8 cellular contexts compared by ENCODE assay signal in the genomic region with DNA sequence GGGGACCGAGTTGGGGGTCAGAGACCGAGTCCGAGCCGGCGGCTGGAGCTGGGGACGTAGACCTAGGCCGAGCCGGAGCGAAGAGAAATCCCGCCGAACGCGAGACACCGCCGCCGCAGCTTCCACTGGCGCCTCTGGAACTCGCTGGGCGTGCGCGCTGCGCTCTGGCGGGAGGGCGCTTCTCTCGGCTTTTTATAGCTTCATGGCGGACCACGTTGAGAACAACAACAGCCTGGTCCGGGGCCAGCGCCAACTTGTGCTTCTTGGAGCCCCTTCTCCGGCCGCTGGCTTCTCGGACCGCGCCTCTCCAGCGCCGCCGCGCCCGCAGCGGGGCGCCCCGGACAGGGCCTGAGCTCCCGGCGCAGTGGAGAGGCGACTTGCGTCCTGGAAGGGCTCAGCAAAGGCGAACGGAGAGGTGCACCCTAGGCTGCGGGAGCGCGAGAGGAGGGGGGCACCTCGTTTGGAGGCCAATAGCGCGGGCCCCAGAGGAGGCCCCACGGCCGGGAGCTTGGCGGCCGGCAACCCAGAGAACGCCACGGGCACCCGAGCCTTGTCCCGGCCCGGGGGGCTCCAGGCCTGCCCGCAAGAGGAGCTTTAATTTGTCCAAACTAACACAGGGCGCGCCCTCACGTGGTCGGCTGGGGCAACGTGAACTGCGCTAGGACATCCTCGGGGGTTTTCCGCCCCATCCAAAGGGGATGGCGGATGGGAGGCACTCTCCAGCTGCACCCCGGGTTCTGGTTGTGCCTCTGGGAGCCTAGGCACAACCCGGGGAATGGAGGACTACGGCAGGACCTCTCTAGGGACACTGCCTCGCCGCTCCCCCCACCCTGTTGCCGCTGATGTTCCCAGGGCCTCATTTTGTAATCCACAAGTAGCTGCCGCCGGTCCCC. TPM values are rescaled to one million over a fixed set of nuclear protein-coding genes. Genes with fewer than 3 reads are reported as not detected.
A peak's percentile ranks its signal among the peaks of the same experiment; 100 is the strongest.
DNase-seq lines count a peak whose midpoint lies in the region; ATAC-seq and TF ChIP-seq lines count a peak whose summit lies in the region.

No MANE protein-coding gene starts in this region.

- H3K9ac ChIP-seq in BLaER1 (peak overlapping the region; percentile 100), KMS-11 (peak overlapping the region; percentile 93), subcutaneous abdominal adipose tissue (ENCODE audit: low read length in 5 of 5) (peak overlapping the region in 4 of 5 donors; percentile 23 to 58 (median 52))

- peak; percentile 59 for DNase-seq in GM19240 (ENCODE audit: insufficient read length, low spot score)
- DNase-seq in SHP77 (lab: John Stamatoyannopoulos, UW) = peak; percentile 56 to 62
- peak; percentile 86 for DNase-seq in activated gamma-delta T cell treated with Interleukin-2 at 50 U/mL for 16 hours
- peak; percentile 69 to 100 for DNase-seq in foreskin keratinocyte

- peaks cover 34% of the 10 kb centered on the region for H3K36me3 ChIP-seq in BLaER1
- H3K36me3 ChIP-seq in KMS-11 (ENCODE audit: insufficient read depth) = no peaks in the 10 kb centered on the region
- H3K36me3 ChIP-seq in neuron (ENCODE audit: insufficient read depth, low read length) = peaks cover 27% of the 10 kb centered on the region
- H3K36me3 ChIP-seq in subcutaneous abdominal adipose tissue (ENCODE audit: control insufficient read depth in 5 of 5, insufficient read depth in 5 of 5, low read length in 5 of 5) = peaks cover 0 to 22% (median 18%) of the 10 kb centered on the region in 5 donors

- H4K20me1 ChIP-seq in BLaER1 (peaks cover 42% of the 10 kb centered on the region), KMS-11 (ENCODE audit: insufficient read depth) (no peaks in the 10 kb centered on the region)

- TF ChIP-seq CTCF in KMS-11 (conservative IDR thresholded peaks at IDR 0.05; ENCODE audit: low read depth, low read length) = peak; percentile 81
- peak; percentile 73 for TF ChIP-seq CTCF in foreskin keratinocyte (conservative IDR thresholded peaks at IDR 0.05)

- H3K4me2 ChIP-seq in BLaER1 (peak overlapping the region; percentile 97), KMS-11 (peak overlapping the region; percentile 68)

- ATAC-seq in foreskin keratinocyte = peak; percentile 20

- H2AFZ ChIP-seq in KMS-11 (ENCODE audit: low read depth) (peak overlapping the region; percentile 98), neuron (ENCODE audit: low read depth, low read length) (peak overlapping the region; percentile 90)

- H3K4me1 ChIP-seq in BLaER1 = peaks cover 48% of the 10 kb centered on the region
- peaks cover 52% of the 10 kb centered on the region for H3K4me1 ChIP-seq in KMS-11 (ENCODE audit: low read depth, poor library complexity, severe bottlenecking)
- no peaks in the 10 kb centered on the region for H3K4me1 ChIP-seq in foreskin keratinocyte
- H3K4me1 ChIP-seq in neuron (ENCODE audit: insufficient read depth, low read length) = peaks cover 21% of the 10 kb centered on the region
- H3K4me1 ChIP-seq in subcutaneous abdominal adipose tissue (ENCODE audit: control insufficient read depth in 5 of 5, insufficient read depth in 5 of 5, low read length in 5 of 5) = peaks cover 5 to 44% (median 28%) of the 10 kb centered on the region in 5 donors

- H3K79me2 ChIP-seq in KMS-11 (ENCODE audit: insufficient read depth, low read depth) = no peaks in the 10 kb centered on the region

- peak overlapping the region; percentile 98 for H3K27ac ChIP-seq in BLaER1
- peak overlapping the region; percentile 82 for H3K27ac ChIP-seq in KMS-11
- peak overlapping the region; percentile 96 for H3K27ac ChIP-seq in foreskin keratinocyte
- H3K27ac ChIP-seq in subcutaneous abdominal adipose tissue (ENCODE audit: low read depth, low read length) = peak overlapping the region; percentile 91

- H3K27me3 ChIP-seq in BLaER1 (no peaks in the 10 kb centered on the region), KMS-11 (ENCODE audit: insufficient read depth, low read depth) (no peaks in the 10 kb centered on the region), foreskin keratinocyte (no peaks in the 10 kb centered on the region), neuron (ENCODE audit: insufficient read depth, low read length) (no peaks in the 10 kb centered on the region), subcutaneous abdominal adipose tissue (ENCODE audit: control insufficient read depth in 5 of 5, insufficient read depth in 4 of 5, low read length in 5 of 5) (no peaks in the 10 kb centered on the region)

- H3K9me3 ChIP-seq in BLaER1 = no peaks in the 10 kb centered on the region
- H3K9me3 ChIP-seq in neuron (ENCODE audit: low read length) = no peaks in the 10 kb centered on the region
- no peaks in the 10 kb centered on the region for H3K9me3 ChIP-seq in subcutaneous abdominal adipose tissue (ENCODE audit: control insufficient read depth in 5 of 5, low read length in 5 of 5)

- H3K4me3 ChIP-seq in BLaER1 = peak overlapping the region; percentile 100
- peak overlapping the region; percentile 86 for H3K4me3 ChIP-seq in KMS-11 (IDR thresholded peaks at IDR 0.05; ENCODE audit: insufficient read depth, low read depth, low read length)
- peak overlapping the region; percentile 81 for H3K4me3 ChIP-seq in neuron (ENCODE audit: low read length)
- H3K4me3 ChIP-seq in subcutaneous abdominal adipose tissue (ENCODE audit: low read depth in 1 of 5, low read length in 5 of 5) = peak overlapping the region; percentile 23 to 98 (median 75)

RNA-seq across cellular contexts. Expression of a gene that starts 37.7 kb away (rescaled TPM):
- 62.6 and 64.7 TPM in 2 replicates for total RNA-seq in foreskin keratinocyte
- 89.4 and 92.1 TPM in 2 replicates for polyA plus RNA-seq in foreskin keratinocyte

Comparison
In these comparisons a context has a peak if more than half of its experiments do, and no peak if none do; other contexts are left out.
1. Peak in every context shown above with its lines: DNase-seq, ATAC-seq, H3K4me3 ChIP-seq and H3K27ac ChIP-seq.